Comparison of ENCODE assay signal across 25 cellular contexts in genomic region chr2:24152413-24153197, GRCh38. TPM values are rescaled to one million over a fixed set of nuclear protein-coding genes. Genes with fewer than 3 reads are reported as not detected.
DNase-seq lines count a peak whose midpoint lies in the region; ATAC-seq, FAIRE-seq and TF ChIP-seq lines count a peak whose summit lies in the region.
"Had no signal": no experiment of that assay in that cellular context is flagged by ENCODE, and none has a peak within 500 bp of the region (broad histone marks: within the 10 kb centered on the region; RNA-seq: fewer than 3 reads in every experiment).

No MANE protein-coding gene starts in this region.

- H3K4ac ChIP-seq in trophoblast cell (ENCODE audit: low read depth, low read length): no peak overlapping the region

- no peak for FAIRE-seq in K562 (lab: Jason Lieb, UNC)
- FAIRE-seq: A204.1, D721Med, G401.6, GM12892, H54 had no signal

- no peaks in the 10 kb centered on the region for H3K79me2 ChIP-seq in K562 (ENCODE audit: control insufficient read depth, insufficient read depth, low read length)
- H3K79me2 ChIP-seq in trophoblast cell (ENCODE audit: control insufficient read depth, insufficient read depth, low read length, poor library complexity): no peaks in the 10 kb centered on the region

- no peaks in the 10 kb centered on the region for H3K36me3 ChIP-seq in K562 (ENCODE audit: control insufficient read depth, insufficient read depth, low read length)
- H3K36me3 ChIP-seq in trophoblast cell (ENCODE audit: control insufficient read depth in 1 of 2, insufficient read depth in 2 of 2, low read length in 2 of 2): no peaks in the 10 kb centered on the region
- H3K36me3 ChIP-seq: BE2C had no signal

- H3K18ac ChIP-seq in trophoblast cell (ENCODE audit: low read length): no peak overlapping the region

- TF ChIP-seq POLR2A in K562 (conservative IDR thresholded peaks at IDR 0.05): no peak

- H3K4me3 ChIP-seq in K562: no peak overlapping the region
- no peak overlapping the region for H3K4me3 ChIP-seq in trophoblast cell (ENCODE audit: low read depth, low read length)
- H3K4me3 ChIP-seq: BLaER1 treated with 17β-estradiol and CSF1 and Interleukin-3, amounts not matched to agents 10 nM and 100 nM; GM23248 had no signal

- H2AFZ ChIP-seq in K562 (ENCODE audit: low read depth, low read length) (no peak overlapping the region), trophoblast cell (ENCODE audit: insufficient read depth, low read length, poor library complexity) (no peak overlapping the region)
- H2AFZ ChIP-seq: GM23248 had no signal

- H3K79me1 ChIP-seq in trophoblast cell (ENCODE audit: low read length): no peaks in the 10 kb centered on the region

- H3K23ac ChIP-seq in trophoblast cell (ENCODE audit: low read length): no peak overlapping the region

- no peak for TF ChIP-seq CTCF in K562 (IDR thresholded peaks at IDR 0.05 in 2 of 3, conservative IDR thresholded peaks at IDR 0.05 in 1 of 3; ENCODE audit: insufficient read depth in 2 of 3, low read depth in 1 of 3, low read length in 3 of 3)

- POLR2A ChIA-PET in activated CD4-positive, alpha-beta T cell treated with anti-CD3 and anti-CD28 coated beads, Interleukin-2, amount 10 ng/mL, durations not matched to agents 7 days and 5 days (lab: Charles Lee): no interaction called here
- POLR2A ChIA-PET in K562 (lab: Yijun Ruan, JAX): no interaction called here
- POLR2A ChIA-PET in naive thymus-derived CD8-positive, alpha-beta T cell (lab: Charles Lee): no interaction called here

- no peak overlapping the region for H4K91ac ChIP-seq in trophoblast cell (ENCODE audit: low read depth, low read length)

- no peak overlapping the region for H3K4me2 ChIP-seq in K562 (ENCODE audit: insufficient read depth, low read length)
- no peak overlapping the region for H3K4me2 ChIP-seq in trophoblast cell (ENCODE audit: low read length)
- H3K4me2 ChIP-seq: BLaER1 treated with 17β-estradiol and CSF1 and Interleukin-3, amounts not matched to agents 10 nM and 100 nM had no signal

- no peaks in the 10 kb centered on the region for H3K27me3 Mint-ChIP-seq in activated CD4-positive, alpha-beta T cell treated with anti-CD3 and anti-CD28 coated beads, Interleukin-2, amount 10 ng/mL, durations not matched to agents 24 days and 14 days
- H3K27me3 Mint-ChIP-seq in activated CD4-positive, alpha-beta T cell treated with anti-CD3 and anti-CD28 coated beads, Interleukin-2, amount 10 ng/mL, durations not matched to agents 7 days and 5 days: no peaks in the 10 kb centered on the region
- no peaks in the 10 kb centered on the region for H3K27me3 Mint-ChIP-seq in stimulated activated naive B cell treated with anti-CD40 and anti-IgM and Interleukin-4, amounts not matched to agents 10 μg/mL and 1 μg/mL and 100 μg/mL, for 72 hours
- no peaks in the 10 kb centered on the region for H3K27me3 Mint-ChIP-seq in naive thymus-derived CD8-positive, alpha-beta T cell
- H3K27me3 Mint-ChIP-seq: CD4-positive, alpha-beta T cell; CD8-positive, alpha-beta memory T cell had no signal

- H4K12ac ChIP-seq in trophoblast cell (ENCODE audit: low read depth, low read length): no peak overlapping the region

- intact Hi-C loops in activated CD4-positive, alpha-beta T cell treated with anti-CD3 and anti-CD28 coated beads, Interleukin-2, amount 10 ng/mL, durations not matched to agents 24 days and 14 days (cut with micrococcal nuclease): no loop called here
- intact Hi-C loops in K562 (cut with micrococcal nuclease): no loop called here

- H3K9me3 ChIP-seq in K562 (replicated peaks; ENCODE audit: control insufficient read depth, insufficient read depth, low read depth, low read length) (no peaks in the 10 kb centered on the region), trophoblast cell (ENCODE audit: insufficient read depth, low read depth, low read length) (peaks cover 2% of the 10 kb centered on the region)
- H3K9me3 ChIP-seq: BE2C had no signal

- TF ChIP-seq RAD21 in K562 (CRISPR knock-in tag; conservative IDR thresholded peaks at IDR 0.05 in 1 of 2, IDR thresholded peaks at IDR 0.05 in 1 of 2): no peak

- no peak overlapping the region for H3K4me3 Mint-ChIP-seq in activated CD4-positive, alpha-beta T cell treated with anti-CD3 and anti-CD28 coated beads, Interleukin-2, amount 10 ng/mL, durations not matched to agents 24 days and 14 days
- H3K4me3 Mint-ChIP-seq in activated CD4-positive, alpha-beta T cell treated with anti-CD3 and anti-CD28 coated beads, Interleukin-2, amount 10 ng/mL, durations not matched to agents 7 days and 5 days: no peak overlapping the region
- no peak overlapping the region for H3K4me3 Mint-ChIP-seq in stimulated activated naive B cell treated with anti-CD40 and anti-IgM and Interleukin-4, amounts not matched to agents 10 μg/mL and 1 μg/mL and 100 μg/mL, for 72 hours
- H3K4me3 Mint-ChIP-seq in naive thymus-derived CD8-positive, alpha-beta T cell: no peak overlapping the region
- H3K4me3 Mint-ChIP-seq: CD14-positive monocyte; CD4-positive, alpha-beta T cell; CD8-positive, alpha-beta memory T cell had no signal

- no peak overlapping the region for H2AK5ac ChIP-seq in trophoblast cell (ENCODE audit: low read length)

- H3K4me1 Mint-ChIP-seq in activated CD4-positive, alpha-beta T cell treated with anti-CD3 and anti-CD28 coated beads, Interleukin-2, amount 10 ng/mL, durations not matched to agents 24 days and 14 days: no peaks in the 10 kb centered on the region
- no peaks in the 10 kb centered on the region for H3K4me1 Mint-ChIP-seq in activated CD4-positive, alpha-beta T cell treated with anti-CD3 and anti-CD28 coated beads, Interleukin-2, amount 10 ng/mL, durations not matched to agents 7 days and 5 days
- H3K4me1 Mint-ChIP-seq in stimulated activated naive B cell treated with anti-CD40 and anti-IgM and Interleukin-4, amounts not matched to agents 10 μg/mL and 1 μg/mL and 100 μg/mL, for 72 hours: no peaks in the 10 kb centered on the region
- H3K4me1 Mint-ChIP-seq in naive thymus-derived CD8-positive, alpha-beta T cell: no peaks in the 10 kb centered on the region
- H3K4me1 Mint-ChIP-seq: CD8-positive, alpha-beta memory T cell had no signal

- TF ChIP-seq EP300 in K562 (IDR thresholded peaks at IDR 0.05; ENCODE audit: low read length): no peak

- BruUV-seq in K562 (replicated peaks; lab: Mats Ljungman, UMichigan): no TSS peak

- WGBS in K562 (ENCODE audit: insufficient coverage, low coverage, missing lambda C conversion rate): 32% methylated on average over 4 of the region's 5 CpGs
- no CpG with 5 or more reads among the region's 5 CpGs for WGBS in trophoblast cell (ENCODE audit: extremely low coverage, insufficient coverage, insufficient read length)

- H3K27ac Mint-ChIP-seq in activated CD4-positive, alpha-beta T cell treated with anti-CD3 and anti-CD28 coated beads, Interleukin-2, amount 10 ng/mL, durations not matched to agents 24 days and 14 days: no peak overlapping the region
- no peak overlapping the region for H3K27ac Mint-ChIP-seq in activated CD4-positive, alpha-beta T cell treated with anti-CD3 and anti-CD28 coated beads, Interleukin-2, amount 10 ng/mL, durations not matched to agents 7 days and 5 days
- H3K27ac Mint-ChIP-seq in stimulated activated naive B cell treated with anti-CD40 and anti-IgM and Interleukin-4, amounts not matched to agents 10 μg/mL and 1 μg/mL and 100 μg/mL, for 72 hours: peak overlapping the region; percentile 71
- peak overlapping the region in 2 of 10 donors; percentile 20 to 59 for H3K27ac Mint-ChIP-seq in naive thymus-derived CD8-positive, alpha-beta T cell
- H3K27ac Mint-ChIP-seq: CD14-positive monocyte; CD4-positive, alpha-beta T cell had no signal

- ATAC-seq in K562: no peak; the same call in 2 of the 3 replicates
- ATAC-seq in stimulated activated naive B cell treated with anti-CD40 and anti-IgM and Interleukin-4, amounts not matched to agents 10 μg/mL and 1 μg/mL and 100 μg/mL, for 72 hours (replicated peaks): no peak
- ATAC-seq in naive thymus-derived CD8-positive, alpha-beta T cell: no peak

- peaks cover 15% of the 10 kb centered on the region for H3K9me3 Mint-ChIP-seq in activated CD4-positive, alpha-beta T cell treated with anti-CD3 and anti-CD28 coated beads, Interleukin-2, amount 10 ng/mL, durations not matched to agents 24 days and 14 days
- H3K9me3 Mint-ChIP-seq in activated CD4-positive, alpha-beta T cell treated with anti-CD3 and anti-CD28 coated beads, Interleukin-2, amount 10 ng/mL, durations not matched to agents 7 days and 5 days: peaks cover 9% of the 10 kb centered on the region
- H3K9me3 Mint-ChIP-seq in stimulated activated naive B cell treated with anti-CD40 and anti-IgM and Interleukin-4, amounts not matched to agents 10 μg/mL and 1 μg/mL and 100 μg/mL, for 72 hours: peaks cover 5 to 15% of the 10 kb centered on the region in 2 donors
- H3K9me3 Mint-ChIP-seq in naive thymus-derived CD8-positive, alpha-beta T cell: peaks cover 2 to 20% (median 14%) of the 10 kb centered on the region in 9 donors

- H4K20me1 ChIP-seq in K562 (replicated peaks; ENCODE audit: control insufficient read depth, insufficient read depth, low read length): no peaks in the 10 kb centered on the region
- H4K20me1 ChIP-seq: BLaER1 treated with 17β-estradiol and CSF1 and Interleukin-3, amounts not matched to agents 10 nM and 100 nM had no signal

- no peak overlapping the region for H2BK12ac ChIP-seq in trophoblast cell (ENCODE audit: low read length)

- DNase-seq in activated CD4-positive, alpha-beta T cell treated with anti-CD3 and anti-CD28 coated beads, Interleukin-2, amount 10 ng/mL, durations not matched to agents 24 days and 14 days: peak; percentile 40
- no peak for DNase-seq in activated CD4-positive, alpha-beta T cell treated with anti-CD3 and anti-CD28 coated beads, Interleukin-2, amount 10 ng/mL, durations not matched to agents 7 days and 5 days
- DNase-seq in K562 (ENCODE audit: extremely low read depth in 1 of 4, low spot score in 3 of 4) (no peak), trophoblast cell (peak; percentile 56 to 82), NK-92 (lab: John Stamatoyannopoulos, UW; ENCODE audit: unreplicated experiment) (no peak), AG20443 (ENCODE audit: low spot score) (no peak)
- DNase-seq in stimulated activated naive B cell treated with anti-CD40 and anti-IgM and Interleukin-4, amounts not matched to agents 10 μg/mL and 1 μg/mL and 100 μg/mL, for 72 hours: no peak
- DNase-seq in naive thymus-derived CD8-positive, alpha-beta T cell: no peak
- DNase-seq: AML-193; BE2C; CD4-positive, alpha-beta T cell; CD8-positive, alpha-beta memory T cell; DMS53; DMS79 treated with DMSO at 0.1 percent for 48 hours; GM23248; HCEC 1CT had no signal

- no peaks in the 10 kb centered on the region for H3K9me1 ChIP-seq in K562 (ENCODE audit: control insufficient read depth, insufficient read depth, low read length)

- H3K27me3 ChIP-seq in K562 (ENCODE audit: control insufficient read depth in 2 of 2, insufficient read depth in 2 of 2, low read length in 2 of 2) (no peaks in the 10 kb centered on the region; a peak in 1 of 5 replicates), trophoblast cell (ENCODE audit: insufficient read depth, low read length) (no peaks in the 10 kb centered on the region)
- H3K27me3 ChIP-seq: BE2C; BLaER1 treated with 17β-estradiol and CSF1 and Interleukin-3, amounts not matched to agents 10 nM and 100 nM had no signal

- H3K9ac ChIP-seq in K562 (ENCODE audit: insufficient read depth in 1 of 2, low read depth in 2 of 2, low read length in 2 of 2) (no peak overlapping the region), trophoblast cell (ENCODE audit: low read length) (no peak overlapping the region)
- H3K9ac ChIP-seq: BLaER1 treated with 17β-estradiol and CSF1 and Interleukin-3, amounts not matched to agents 10 nM and 100 nM; GM23248 had no signal

- no peaks in the 10 kb centered on the region; a peak in 1 of 5 replicates for H3K4me1 ChIP-seq in K562 (replicated peaks in 1 of 2; ENCODE audit: control insufficient read depth in 2 of 2, insufficient read depth in 2 of 2, low read length in 2 of 2)
- no peaks in the 10 kb centered on the region for H3K4me1 ChIP-seq in trophoblast cell (ENCODE audit: control insufficient read depth in 1 of 2, insufficient read depth in 2 of 2, low read length in 2 of 2)
- H3K4me1 ChIP-seq: BE2C; BLaER1 treated with 17β-estradiol and CSF1 and Interleukin-3, amounts not matched to agents 10 nM and 100 nM had no signal

- H3K36me3 Mint-ChIP-seq in activated CD4-positive, alpha-beta T cell treated with anti-CD3 and anti-CD28 coated beads, Interleukin-2, amount 10 ng/mL, durations not matched to agents 24 days and 14 days (ENCODE audit: low read depth): no peaks in the 10 kb centered on the region
- H3K36me3 Mint-ChIP-seq in activated CD4-positive, alpha-beta T cell treated with anti-CD3 and anti-CD28 coated beads, Interleukin-2, amount 10 ng/mL, durations not matched to agents 7 days and 5 days (ENCODE audit: low read depth): peaks cover 7% of the 10 kb centered on the region
- H3K36me3 Mint-ChIP-seq in stimulated activated naive B cell treated with anti-CD40 and anti-IgM and Interleukin-4, amounts not matched to agents 10 μg/mL and 1 μg/mL and 100 μg/mL, for 72 hours: peaks cover 17 to 38% of the 10 kb centered on the region in 2 donors
- H3K36me3 Mint-ChIP-seq in naive thymus-derived CD8-positive, alpha-beta T cell: peaks cover 23 to 45% (median 41%) of the 10 kb centered on the region in 3 donors

- H2BK5ac ChIP-seq in trophoblast cell (ENCODE audit: low read depth, low read length, poor library complexity): no peak overlapping the region

- no peak overlapping the region for H3K14ac ChIP-seq in trophoblast cell (ENCODE audit: low read length)

- no peak overlapping the region for H2BK120ac ChIP-seq in trophoblast cell (ENCODE audit: insufficient read depth, low read length, poor library complexity)

- CTCF ChIA-PET in activated CD4-positive, alpha-beta T cell treated with anti-CD3 and anti-CD28 coated beads, Interleukin-2, amount 10 ng/mL, durations not matched to agents 7 days and 5 days (lab: Charles Lee): interaction anchor here (0.7 kb wide), 1 partner anchor 24 kb away, joined by 4 read pairs; no protein-coding TSS in a partner anchor
- CTCF ChIA-PET in K562 (lab: Yijun Ruan, JAX; ENCODE audit: low intra/inter-chr PET ratio): no interaction called here

- in situ Hi-C loops in K562 (cut with MboI): no loop called here

- no peak overlapping the region for H3K27ac ChIP-seq in K562 (ENCODE audit: extremely low read depth, low read depth, low read length)
- no peak overlapping the region for H3K27ac ChIP-seq in trophoblast cell (ENCODE audit: low read depth, low read length)
- H3K27ac ChIP-seq: 22Rv1; BLaER1 treated with 17β-estradiol and CSF1 and Interleukin-3, amounts not matched to agents 10 nM and 100 nM; GM23248 had no signal

- H4K8ac ChIP-seq in trophoblast cell (ENCODE audit: low read depth, low read length): no peak overlapping the region

RNA-seq across cellular contexts. Expression of gene FAM228A, which starts 22.2 kb away (rescaled TPM):
- not detected in 2 replicates for total RNA-seq in activated CD4-positive, alpha-beta T cell treated with anti-CD3 and anti-CD28 coated beads, Interleukin-2, amount 10 ng/mL, durations not matched to agents 24 days and 14 days
- total RNA-seq in activated CD4-positive, alpha-beta T cell treated with anti-CD3 and anti-CD28 coated beads, Interleukin-2, amount 10 ng/mL, durations not matched to agents 7 days and 5 days: under 1 TPM in 1 of 2 experiments, not detected in 1; 0.23 TPM
- total RNA-seq in K562 (2011; cell fraction: chromatin; rRNA removed; ENCODE audit: low replicate concordance): not detected in 2 replicates
- total RNA-seq in K562 (2011; cell fraction: nucleolus; rRNA removed): not detected in 2 replicates
- total RNA-seq in K562 (2011; cell fraction: nucleoplasm; rRNA removed): 0.31 TPM in 1 of 2 replicates, not detected in the other
- total RNA-seq in K562 (2014; rRNA removed) (not detected in 2 replicates), K562 (2014; rRNA removed; fragmentation: Illumina TruSeq; extraction: Trizol) (not detected in 2 replicates), K562 (2015; rRNA removed; fragmentation: Illumina TruSeq; extraction: Trizol) (not detected in 2 replicates), K562 (2021) (not detected in 2 replicates)
- polyA plus RNA-seq in K562 (2011; rRNA removed) (not detected in 2 replicates), K562 (2014; fragmentation: Illumina TruSeq; extraction: Trizol) (not detected in 2 replicates), K562 (2014; fragmentation: Nextera tagmentation; extraction: Ambion mirVana) (not detected), K562 (2014; rRNA removed) (not detected in 2 replicates)
- not detected in 2 replicates for polyA plus RNA-seq in K562 (2011; cell fraction: cytosol; rRNA removed)
- polyA plus RNA-seq in K562 (2011; cell fraction: nucleus; rRNA removed): not detected in 2 replicates
- 0.07 TPM in 1 of 2 replicates, not detected in the other for polyA plus RNA-seq in K562 (2012)
- not detected in 2 replicates for polyA minus RNA-seq in K562 (2011; rRNA and poly(A)+ RNA removed)
- polyA minus RNA-seq in K562 (2011; cell fraction: cytosol; rRNA and poly(A)+ RNA removed): not detected in 2 replicates
- polyA minus RNA-seq in K562 (2011; cell fraction: nucleus; rRNA and poly(A)+ RNA removed): not detected in 2 replicates
- polyA plus RNA-seq in trophoblast cell (2013): 0.04 and 0.19 TPM in 2 replicates
- total RNA-seq in naive thymus-derived CD8-positive, alpha-beta T cell: 1 to 10 TPM in 1 of 2 experiments, under 1 TPM in 1; 0.26 to 1.2 TPM
- polyA plus RNA-seq in naive thymus-derived CD8-positive, alpha-beta T cell: under 1 TPM in 1 of 3 donors, not detected in 2; 0.14 TPM
- total RNA-seq: CD8-positive, alpha-beta memory T cell; Daoy had no signal
- polyA plus RNA-seq: CD8-positive, alpha-beta memory T cell; GM23248 had no signal

RNA-seq across cellular contexts. Expression of gene FAM228B, which starts 29.3 kb away (rescaled TPM):
- total RNA-seq in activated CD4-positive, alpha-beta T cell treated with anti-CD3 and anti-CD28 coated beads, Interleukin-2, amount 10 ng/mL, durations not matched to agents 24 days and 14 days: 3.2 and 4.7 TPM in 2 replicates
- 1 to 10 TPM; 7.9 to 8.7 TPM for total RNA-seq in activated CD4-positive, alpha-beta T cell treated with anti-CD3 and anti-CD28 coated beads, Interleukin-2, amount 10 ng/mL, durations not matched to agents 7 days and 5 days
- 5.1 and 10.9 TPM in 2 replicates for total RNA-seq in K562 (2011; cell fraction: chromatin; rRNA removed; ENCODE audit: low replicate concordance)
- total RNA-seq in K562 (2011; cell fraction: nucleolus; rRNA removed): 6.2 and 9.7 TPM in 2 replicates
- total RNA-seq in K562 (2011; cell fraction: nucleoplasm; rRNA removed): 6.1 and 7.9 TPM in 2 replicates
- 1.9 and 2.0 TPM in 2 replicates for total RNA-seq in K562 (2014; rRNA removed)
- 2.7 and 3.7 TPM in 2 replicates for total RNA-seq in K562 (2014; rRNA removed; fragmentation: Illumina TruSeq; extraction: Trizol)
- 3.6 and 3.7 TPM in 2 replicates for total RNA-seq in K562 (2015; rRNA removed; fragmentation: Illumina TruSeq; extraction: Trizol)
- total RNA-seq in K562 (2021): 1.9 and 2.1 TPM in 2 replicates
- polyA plus RNA-seq in K562 (2011; rRNA removed): 3.5 and 4.1 TPM in 2 replicates
- 0.78 and 0.97 TPM in 2 replicates for polyA plus RNA-seq in K562 (2011; cell fraction: cytosol; rRNA removed)
- 3.2 and 6.5 TPM in 2 replicates for polyA plus RNA-seq in K562 (2011; cell fraction: nucleus; rRNA removed)
- polyA plus RNA-seq in K562 (2012): 3.2 and 12.5 TPM in 2 replicates
- 2.0 and 2.6 TPM in 2 replicates for polyA plus RNA-seq in K562 (2014; fragmentation: Illumina TruSeq; extraction: Trizol)
- 1 to 10 TPM; 1.1 to 1.3 TPM for polyA plus RNA-seq in K562 (2014; fragmentation: Nextera tagmentation; extraction: Ambion mirVana)
- polyA plus RNA-seq in K562 (2014; rRNA removed): 1.4 and 3.0 TPM in 2 replicates
- polyA minus RNA-seq in K562 (2011; rRNA and poly(A)+ RNA removed): 3.6 and 7.8 TPM in 2 replicates
- polyA minus RNA-seq in K562 (2011; cell fraction: cytosol; rRNA and poly(A)+ RNA removed): 0.82 and 1.7 TPM in 2 replicates
- 5.7 and 10.3 TPM in 2 replicates for polyA minus RNA-seq in K562 (2011; cell fraction: nucleus; rRNA and poly(A)+ RNA removed)
- polyA plus RNA-seq in trophoblast cell (2013): 5.6 and 6.9 TPM in 2 replicates
- 10 to 100 TPM; 25.1 to 28.5 TPM for total RNA-seq in naive thymus-derived CD8-positive, alpha-beta T cell
- polyA plus RNA-seq in naive thymus-derived CD8-positive, alpha-beta T cell: 1 to 10 TPM; 6.5 to 8.7 (median 7.5) TPM

RNA-seq across cellular contexts. Expression of gene PFN4, which starts 29.5 kb away (rescaled TPM):
- total RNA-seq in activated CD4-positive, alpha-beta T cell treated with anti-CD3 and anti-CD28 coated beads, Interleukin-2, amount 10 ng/mL, durations not matched to agents 24 days and 14 days: 0.47 TPM in 1 of 2 replicates, not detected in the other
- total RNA-seq in activated CD4-positive, alpha-beta T cell treated with anti-CD3 and anti-CD28 coated beads, Interleukin-2, amount 10 ng/mL, durations not matched to agents 7 days and 5 days: not detected
- 0.39 TPM in 1 of 2 replicates, not detected in the other for total RNA-seq in K562 (2011; cell fraction: chromatin; rRNA removed; ENCODE audit: low replicate concordance)
- not detected in 2 replicates for total RNA-seq in K562 (2011; cell fraction: nucleolus; rRNA removed)
- not detected in 2 replicates for total RNA-seq in K562 (2011; cell fraction: nucleoplasm; rRNA removed)
- total RNA-seq in K562 (2014; rRNA removed) (0.45 and 0.65 TPM in 2 replicates), K562 (2014; rRNA removed; fragmentation: Illumina TruSeq; extraction: Trizol) (0.51 and 0.73 TPM in 2 replicates), K562 (2015; rRNA removed; fragmentation: Illumina TruSeq; extraction: Trizol) (0.41 and 0.54 TPM in 2 replicates), K562 (2021) (0.16 and 0.56 TPM in 2 replicates)
- polyA plus RNA-seq in K562 (2011; rRNA removed) (0.26 TPM in 1 of 2 replicates, not detected in the other), K562 (2014; fragmentation: Illumina TruSeq; extraction: Trizol) (0.31 TPM in 1 of 2 replicates, not detected in the other), K562 (2014; fragmentation: Nextera tagmentation; extraction: Ambion mirVana) (under 1 TPM; 0.07 to 0.15 TPM), K562 (2014; rRNA removed) (not detected in 2 replicates)
- polyA plus RNA-seq in K562 (2011; cell fraction: cytosol; rRNA removed): 0.18 TPM in 1 of 2 replicates, not detected in the other
- polyA plus RNA-seq in K562 (2011; cell fraction: nucleus; rRNA removed): 0.24 and 0.37 TPM in 2 replicates
- 0.42 and 0.46 TPM in 2 replicates for polyA plus RNA-seq in K562 (2012)
- not detected in 2 replicates for polyA minus RNA-seq in K562 (2011; rRNA and poly(A)+ RNA removed)
- not detected in 2 replicates for polyA minus RNA-seq in K562 (2011; cell fraction: cytosol; rRNA and poly(A)+ RNA removed)
- 1.00 and 1.6 TPM in 2 replicates for polyA minus RNA-seq in K562 (2011; cell fraction: nucleus; rRNA and poly(A)+ RNA removed)
- 0.57 and 0.79 TPM in 2 replicates for polyA plus RNA-seq in trophoblast cell (2013)
- total RNA-seq in naive thymus-derived CD8-positive, alpha-beta T cell: not detected
- not detected for polyA plus RNA-seq in naive thymus-derived CD8-positive, alpha-beta T cell
- total RNA-seq: CD4-positive, alpha-beta T cell; GM23248 had no signal
- polyA plus RNA-seq: CD14-positive monocyte; CD8-positive, alpha-beta memory T cell had no signal

Comparison
In these comparisons a context has a peak if more than half of its experiments do, and no peak if none do; other contexts are left out.
1. DNase-seq: peak in activated CD4-positive, alpha-beta T cell treated with anti-CD3 and anti-CD28 coated beads, Interleukin-2, amount 10 ng/mL, durations not matched to agents 24 days and 14 days (single experiment) and trophoblast cell (2 of 2); none in activated CD4-positive, alpha-beta T cell treated with anti-CD3 and anti-CD28 coated beads, Interleukin-2, amount 10 ng/mL, durations not matched to agents 7 days and 5 days (single experiment), K562 (0 of 4), stimulated activated naive B cell treated with anti-CD40 and anti-IgM and Interleukin-4, amounts not matched to agents 10 μg/mL and 1 μg/mL and 100 μg/mL, for 72 hours (single experiment), NK-92 (single experiment), naive thymus-derived CD8-positive, alpha-beta T cell (0 of 10) and AG20443 (single experiment).